8 cellular contexts compared by ENCODE assay signal in the genomic region with DNA sequence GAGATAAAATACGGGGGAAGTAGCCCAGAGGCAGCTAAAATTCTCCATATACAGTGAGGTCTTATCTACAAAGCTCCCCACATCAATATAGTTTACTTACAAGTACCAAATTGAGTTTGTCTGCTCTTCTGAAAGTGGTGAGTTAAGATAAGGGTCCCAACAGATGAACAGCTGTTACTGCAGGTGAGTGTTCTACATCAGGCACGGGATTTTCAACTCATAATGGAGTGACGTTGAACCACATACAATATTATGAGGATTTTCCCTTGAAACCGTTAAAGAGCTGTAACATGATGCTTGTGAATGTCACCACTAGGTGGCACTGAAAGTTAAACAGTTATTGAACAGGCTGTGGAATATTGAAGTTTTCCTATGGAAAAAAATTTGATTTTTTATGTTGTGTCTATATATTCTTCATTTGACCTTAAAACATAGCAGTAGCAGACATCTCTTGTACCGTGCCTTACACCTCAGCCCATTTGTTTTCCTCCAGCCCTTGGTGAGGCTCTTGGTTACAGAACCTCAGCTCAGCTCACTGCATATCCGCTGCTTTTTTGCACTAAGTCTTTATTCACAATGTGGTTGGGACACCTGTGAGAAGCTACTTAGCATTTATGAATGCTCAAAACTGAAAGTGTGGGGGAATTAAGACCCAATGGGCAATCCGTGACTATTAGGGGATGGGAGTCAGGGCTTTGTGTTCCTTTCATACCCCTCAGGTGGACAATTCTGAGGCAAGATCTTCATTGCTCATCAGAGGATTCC. TPM values are rescaled to one million over a fixed set of nuclear protein-coding genes. Genes with fewer than 3 reads are reported as not detected.
DNase-seq lines count a peak whose midpoint lies in the region; ATAC-seq and TF ChIP-seq lines count a peak whose summit lies in the region.

No MANE protein-coding gene starts in this region.

- no peaks in the 10 kb centered on the region for H3K4me1 ChIP-seq in tibial artery

- no peaks in the 10 kb centered on the region for H3K36me3 ChIP-seq in tibial artery

- intact Hi-C loops in MCF 10A (cut with micrococcal nuclease) (loop anchor here (1.0 to 5.0 kb wide), 6 partner anchors 125 to 868 kb away; no protein-coding TSS in a partner anchor), tibial artery (cut with DNase I; ENCODE audit: low total_unique reads) (loop anchor here (5.0 kb wide), 1 partner anchor 793 kb away; no protein-coding TSS in a partner anchor)

- H3K27ac ChIP-seq in tibial artery, result no peak overlapping the region

- H3K4me3 ChIP-seq in tibial artery, result no peak overlapping the region

- BruUV-seq in MCF 10A (replicated peaks; lab: Mats Ljungman, UMichigan), result no TSS peak

- no peaks in the 10 kb centered on the region for H3K27me3 ChIP-seq in tibial artery

- TF ChIP-seq CTCF in MCF 10A (IDR thresholded peaks at IDR 0.05; ENCODE audit: unreplicated experiment) (peak; percentile 83), tibial artery (IDR thresholded peaks at IDR 0.05) (peak; percentile 73 to 76)

- peaks cover 81% of the 10 kb centered on the region for H3K27me3 Mint-ChIP-seq in MCF 10A (ENCODE audit: insufficient read depth, unreplicated experiment)

- no peaks in the 10 kb centered on the region for H3K9me3 ChIP-seq in tibial artery

- CTCF ChIA-PET in MCF 10A (lab: Yijun Ruan, JAX), result interaction anchor here (0.5 to 4.0 kb wide), 92 partner anchors 9 to 913 kb away, joined by 3 to 69 read pairs (median 4); a partner anchor contains a TSS

- POLR2A ChIA-PET in MCF 10A (lab: Yijun Ruan, JAX), result interaction anchor here (0.6 to 1.4 kb wide), 9 partner anchors 9 to 868 kb away, joined by 3 to 6 read pairs (median 3); a partner anchor contains a TSS

- H3K4me1 Mint-ChIP-seq in MCF 10A (ENCODE audit: insufficient read depth, unreplicated experiment), result no peaks in the 10 kb centered on the region

- H3K4me3 Mint-ChIP-seq in MCF 10A (ENCODE audit: unreplicated experiment), result no peak overlapping the region

- ATAC-seq in HG02852 (IDR thresholded peaks at IDR 0.05; ENCODE audit: unreplicated experiment) (peak; percentile 70), HG02763 (IDR thresholded peaks at IDR 0.05; ENCODE audit: unreplicated experiment) (no peak)

- peak; percentile 6 for DNase-seq in stimulated activated CD4-positive, alpha-beta T cell treated with anti-CD3 and anti-CD28 coated beads, Interleukin-2, amount 100 ng/mL, for 4 hours (ENCODE audit: low read depth)
- DNase-seq in stimulated activated CD4-positive, alpha-beta T cell treated with anti-CD3 and anti-CD28 coated beads, Interleukin-4, amount 100 ng/mL, for 1 hour, result no peak
- DNase-seq in NCI-H774 (lab: John Stamatoyannopoulos, UW), result peak; percentile 80
- peak; percentile 84 for DNase-seq in MCF 10A (ENCODE audit: unreplicated experiment)
- peak; percentile 79 for DNase-seq in left kidney (ENCODE audit: low read depth, low spot score)
- no peak for DNase-seq in tibial artery

- peaks cover 7% of the 10 kb centered on the region for H3K9me3 Mint-ChIP-seq in MCF 10A (ENCODE audit: unreplicated experiment)

- H3K36me3 Mint-ChIP-seq in MCF 10A (ENCODE audit: insufficient read depth, unreplicated experiment), result no peaks in the 10 kb centered on the region

- no peak overlapping the region for H3K27ac Mint-ChIP-seq in MCF 10A (ENCODE audit: low read depth, unreplicated experiment)

RNA-seq across cellular contexts. Expression of a gene that starts 23.2 kb away (rescaled TPM):
- total RNA-seq in MCF 10A (2022), result 0.19 and 0.22 TPM in 2 replicates

RNA-seq across cellular contexts. Expression of a gene that starts 50.3 kb away (rescaled TPM):
- total RNA-seq in MCF 10A (2022), result not detected in 2 replicates

Comparison
In these comparisons a context has a peak if more than half of its experiments do, and no peak if none do; other contexts are left out.
1. DNase-seq: peak in stimulated activated CD4-positive, alpha-beta T cell treated with anti-CD3 and anti-CD28 coated beads, Interleukin-2, amount 100 ng/mL, for 4 hours (single experiment), NCI-H774 (single experiment), MCF 10A (single experiment) and left kidney (single experiment); none in stimulated activated CD4-positive, alpha-beta T cell treated with anti-CD3 and anti-CD28 coated beads, Interleukin-4, amount 100 ng/mL, for 1 hour (single experiment) and tibial artery (0 of 2).